Comparison of ENCODE assay signal across 13 cellular contexts in the genomic region with DNA sequence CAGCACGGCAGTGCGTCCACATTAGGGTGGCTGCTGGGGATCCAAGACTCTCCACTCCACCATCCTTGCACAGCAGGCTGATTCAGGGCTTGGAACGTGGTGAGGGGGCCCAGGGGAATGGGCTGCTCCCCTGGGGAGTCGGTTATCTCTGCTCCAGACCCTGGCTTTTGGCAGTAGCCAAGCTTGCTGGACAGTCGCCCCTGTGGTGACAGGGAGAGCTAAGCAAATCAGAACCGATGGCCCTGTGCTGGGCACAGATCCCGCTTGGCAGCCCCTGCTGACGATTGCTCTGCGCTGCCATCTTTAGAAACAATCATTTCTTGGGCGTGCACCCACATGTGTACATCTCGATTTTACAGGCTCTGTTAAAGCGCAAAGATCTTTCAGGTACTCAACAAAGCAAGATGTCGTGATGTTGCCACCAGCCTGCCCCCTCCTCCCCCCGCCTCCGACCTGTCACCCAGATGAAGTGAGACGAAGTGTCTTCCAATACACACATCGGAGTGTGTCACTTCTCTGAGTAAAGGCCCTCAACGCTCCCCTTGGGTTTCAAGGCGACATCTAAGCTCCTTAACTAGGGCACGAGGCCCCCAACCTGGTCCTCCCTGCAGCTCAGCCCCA. TPM values are rescaled to one million over a fixed set of nuclear protein-coding genes. Genes with fewer than 3 reads are reported as not detected.
DNase-seq lines count a peak whose midpoint lies in the region; ATAC-seq, FAIRE-seq and TF ChIP-seq lines count a peak whose summit lies in the region.
"Had no signal": no experiment of that assay in that cellular context is flagged by ENCODE, and none has a peak within 500 bp of the region (broad histone marks: within the 10 kb centered on the region; RNA-seq: fewer than 3 reads in every experiment).

No MANE protein-coding gene starts in this region.

- no peaks in the 10 kb centered on the region for H3K27me3 Mint-ChIP-seq in Calu3 (ENCODE audit: unreplicated experiment)

- no peak overlapping the region for H3K23ac ChIP-seq in mesendoderm (ENCODE audit: low read length)

- no peak overlapping the region for H3K18ac ChIP-seq in mesendoderm (ENCODE audit: low read length)

- peak overlapping the region; percentile 51 for H3K4me2 ChIP-seq in HepG2 (ENCODE audit: low read depth, low read length)
- H3K4me2 ChIP-seq in smooth muscle cell = peak overlapping the region; percentile 33
- no peak overlapping the region for H3K4me2 ChIP-seq in mesendoderm (ENCODE audit: low read length)

- H3K4me3 ChIP-seq in HepG2 (replicated peaks in 1 of 3; ENCODE audit: insufficient read depth in 1 of 3, low read depth in 2 of 3, low read length in 3 of 3) (peak overlapping the region in 1 of 3 experiments; percentile 30; a peak in 1 of 6 replicates), smooth muscle cell (no peak overlapping the region), mesendoderm (ENCODE audit: low read length) (no peak overlapping the region)

- no peak overlapping the region for H2BK5ac ChIP-seq in mesendoderm (ENCODE audit: low read length)

- ATAC-seq in HepG2 (peak; percentile 30), HG03378 (IDR thresholded peaks at IDR 0.05; ENCODE audit: unreplicated experiment) (no peak)
- ATAC-seq: activated CD4-positive, CD25-positive, alpha-beta regulatory T cell treated with anti-CD3 and anti-CD28 coated beads, Interleukin-2, amount 50 U/mL, for 24 hours had no signal

- H4K20me1 ChIP-seq in HepG2 (ENCODE audit: insufficient read depth, low read length) (no peaks in the 10 kb centered on the region), smooth muscle cell (ENCODE audit: low read depth) (peaks cover 28% of the 10 kb centered on the region)

- TF ChIP-seq EP300 in HepG2 (IDR thresholded peaks at IDR 0.05; ENCODE audit: low read depth in 2 of 2, low read length in 2 of 2) (no peak), HepG2 (CRISPR knock-in tag; IDR thresholded peaks at IDR 0.05; ENCODE audit: borderline replicate concordance) (no peak)

- no peaks in the 10 kb centered on the region for H3K27me3 ChIP-seq in HepG2 (ENCODE audit: control insufficient read depth in 1 of 2, insufficient read depth in 2 of 2, low read length in 2 of 2)
- no peaks in the 10 kb centered on the region for H3K27me3 ChIP-seq in smooth muscle cell (ENCODE audit: low read depth)
- no peaks in the 10 kb centered on the region for H3K27me3 ChIP-seq in mesendoderm (ENCODE audit: insufficient read depth, low read length, poor library complexity)
- H3K27me3 ChIP-seq: brain microvascular endothelial cell had no signal

- no peak for FAIRE-seq in HepG2 (lab: Jason Lieb, UNC)

- no peaks in the 10 kb centered on the region for H3F3A ChIP-seq in smooth muscle cell (ENCODE audit: low read depth)

- H2AK5ac ChIP-seq in mesendoderm (ENCODE audit: low read length) = no peak overlapping the region

- H3K56ac ChIP-seq in mesendoderm (ENCODE audit: low read length) = no peak overlapping the region

- H4K5ac ChIP-seq in mesendoderm (ENCODE audit: low read length) = no peak overlapping the region

- whole genome bisulfite sequencing in HepG2 (ENCODE audit: low lambda C conversion rate) = 83% methylated on average over 14 of the region's 20 CpGs
- WGBS in smooth muscle cell (ENCODE audit: low lambda C conversion rate) = 87% methylated on average over 20 of the region's 20 CpGs
- WGBS in mesendoderm (ENCODE audit: extremely low coverage, insufficient coverage, low lambda C conversion rate) = no CpG with 5 or more reads among the region's 20 CpGs

- TF ChIP-seq CTCF in Calu3 (IDR thresholded peaks at IDR 0.05; ENCODE audit: unreplicated experiment) (no peak), HepG2 (CRISPR knock-in tag; IDR thresholded peaks at IDR 0.05) (no peak), smooth muscle cell (IDR thresholded peaks at IDR 0.05; ENCODE audit: borderline replicate concordance, insufficient read depth, poor library complexity, severe bottlenecking) (no peak)

- H2BK15ac ChIP-seq in mesendoderm (replicated peaks; ENCODE audit: low read depth) = no peak overlapping the region

- DNase-seq in Calu3 = no peak
- DNase-seq in HepG2 (ENCODE audit: low spot score) = no peak
- no peak for DNase-seq in smooth muscle cell (lab: John Stamatoyannopoulos, UW; ENCODE audit: unreplicated experiment)
- no peak for DNase-seq in NK-92 treated with Interleukin-12 subunit alpha and Interleukin-12 subunit beta, amount 100 ng/mL, for 24 hours (lab: John Stamatoyannopoulos, UW)
- no peak for DNase-seq in mesendoderm
- DNase-seq in stimulated activated CD4-positive, alpha-beta T cell treated with anti-CD3 and anti-CD28 coated beads, Interleukin-12 subunit alpha, Interleukin-12 subunit beta, amount 100 ng/mL, for 4 hours = no peak
- DNase-seq: NCI-H345 had no signal

- H3K4me1 ChIP-seq in HepG2 (ENCODE audit: insufficient read depth, low read length) = peaks cover 71% of the 10 kb centered on the region
- H3K4me1 ChIP-seq in smooth muscle cell (ENCODE audit: low read depth) = no peaks in the 10 kb centered on the region
- peaks cover 2% of the 10 kb centered on the region for H3K4me1 ChIP-seq in mesendoderm (ENCODE audit: control insufficient read depth, low read depth, low read length)

- no peak for TF ChIP-seq POLR2A in HepG2 (IDR thresholded peaks at IDR 0.05; ENCODE audit: insufficient read depth in 1 of 2, low read depth in 2 of 2, low read length in 2 of 2)

- peaks cover 0 to 6% of the 10 kb centered on the region in 2 experiments; a peak in 3 of 5 replicates for H3K36me3 ChIP-seq in HepG2 (replicated peaks in 1 of 2; ENCODE audit: control insufficient read depth in 1 of 2, insufficient read depth in 2 of 2, low read length in 2 of 2)
- H3K36me3 ChIP-seq in smooth muscle cell (ENCODE audit: low read depth) = no peaks in the 10 kb centered on the region
- no peaks in the 10 kb centered on the region for H3K36me3 ChIP-seq in mesendoderm (ENCODE audit: control insufficient read depth, insufficient read depth, low read length)
- H3K36me3 ChIP-seq: brain microvascular endothelial cell had no signal

- no peaks in the 10 kb centered on the region for H3K9me3 Mint-ChIP-seq in Calu3 (ENCODE audit: low read depth, unreplicated experiment)
- H3K9me3 Mint-ChIP-seq: nephron had no signal

- intact Hi-C loops in Calu3 (cut with micrococcal nuclease; ENCODE audit: unreplicated experiment) (no loop called here), HepG2 (cut with micrococcal nuclease; ENCODE audit: unreplicated experiment) (no loop called here)

- H3K9ac ChIP-seq in HepG2 (ENCODE audit: insufficient read depth, low read depth, low read length) = no peak overlapping the region
- H3K9ac ChIP-seq in smooth muscle cell (ENCODE audit: low read depth) = no peak overlapping the region
- no peak overlapping the region for H3K9ac ChIP-seq in mesendoderm (ENCODE audit: low read length)

- no peak overlapping the region for H4K8ac ChIP-seq in mesendoderm (ENCODE audit: low read depth, low read length)

- no peaks in the 10 kb centered on the region for H3K36me3 Mint-ChIP-seq in Calu3 (ENCODE audit: insufficient read depth, unreplicated experiment)
- H3K36me3 Mint-ChIP-seq: CD14-positive monocyte had no signal

- H3K4me1 Mint-ChIP-seq in Calu3 (ENCODE audit: low read depth, unreplicated experiment) = peaks cover 42% of the 10 kb centered on the region

- in situ Hi-C loops in HepG2 (cut with HindIII; ENCODE audit: extremely low pct_ligation_motif_present, low pct_unique_long_range_greater_than_20kb) = no loop called here

- no peaks in the 10 kb centered on the region for H3K9me3 ChIP-seq in HepG2 (ENCODE audit: low read length)
- no peaks in the 10 kb centered on the region for H3K9me3 ChIP-seq in smooth muscle cell (replicated peaks; ENCODE audit: low read depth)

- BruUV-seq in Calu3 (replicated peaks; lab: Mats Ljungman, UMichigan) (no TSS peak), HepG2 (replicated peaks; lab: Mats Ljungman, UMichigan) (no TSS peak)

- no peak overlapping the region for H3K27ac Mint-ChIP-seq in Calu3 (ENCODE audit: unreplicated experiment)

- H3K4ac ChIP-seq in mesendoderm (ENCODE audit: low read depth, low read length) = no peak overlapping the region

- no peaks in the 10 kb centered on the region for H3K79me2 ChIP-seq in HepG2 (ENCODE audit: insufficient read depth, low read length)
- no peaks in the 10 kb centered on the region for H3K79me2 ChIP-seq in smooth muscle cell (ENCODE audit: low read depth)
- no peaks in the 10 kb centered on the region for H3K79me2 ChIP-seq in mesendoderm (ENCODE audit: control insufficient read depth, insufficient read depth, low read length)

- H3K4me3 Mint-ChIP-seq in Calu3 (ENCODE audit: low read depth, unreplicated experiment) = peak overlapping the region; percentile 15
- H3K4me3 Mint-ChIP-seq: CD14-positive monocyte, nephron had no signal

- POLR2A ChIA-PET in HepG2 (lab: Yijun Ruan, JAX) = interaction anchor here (0.9 to 2.1 kb wide), 4 partner anchors 25 to 138 kb away, joined by 3 to 11 read pairs (median 7); a partner anchor contains a TSS

- no peaks in the 10 kb centered on the region for H3K79me1 ChIP-seq in mesendoderm (ENCODE audit: low read length)

- no peak overlapping the region for H2BK120ac ChIP-seq in mesendoderm (ENCODE audit: low read depth, low read length)

- no peak for TF ChIP-seq RAD21 in HepG2 (CRISPR knock-in tag; IDR thresholded peaks at IDR 0.05)

- CTCF ChIA-PET in Calu3 (lab: Charles Lee) = no interaction called here
- CTCF ChIA-PET in HepG2 (lab: Yijun Ruan, JAX; ENCODE audit: low intra/inter-chr PET ratio, low total read pairs) = no interaction called here

- H2AFZ ChIP-seq in HepG2 (ENCODE audit: low read length) (no peak overlapping the region), smooth muscle cell (ENCODE audit: low read depth) (no peak overlapping the region)

- H3K27ac ChIP-seq in angular gyrus (ENCODE audit: low read depth, low read length) (peak overlapping the region; percentile 33), HepG2 (ENCODE audit: extremely low read length, insufficient read depth, low read length) (peak overlapping the region; percentile 53), smooth muscle cell (ENCODE audit: low read depth) (no peak overlapping the region), mesendoderm (ENCODE audit: low read depth, low read length) (no peak overlapping the region)
- H3K27ac ChIP-seq: brain microvascular endothelial cell had no signal

RNA-seq across cellular contexts. Expression of a gene that starts 55.7 kb away (rescaled TPM):
- total RNA-seq in Calu3 (2022) = 7.8 and 8.4 TPM in 2 replicates
- 4.2 and 4.7 TPM in 2 replicates for total RNA-seq in HepG2 (2016; rRNA removed; fragmentation: Illumina TruSeq; extraction: Trizol)
- 2.8 and 3.0 TPM in 2 replicates for total RNA-seq in HepG2 (2016; cell fraction: cytosol; rRNA removed; fragmentation: Illumina TruSeq; extraction: Trizol; ENCODE audit: low read depth)
- 4.4 and 4.6 TPM in 2 replicates for total RNA-seq in HepG2 (2016; cell fraction: insoluble cytoplasmic fraction; rRNA removed; fragmentation: Illumina TruSeq; extraction: Trizol)
- total RNA-seq in HepG2 (2016; cell fraction: membrane; rRNA removed; fragmentation: Illumina TruSeq; extraction: Trizol) = 4.6 and 5.9 TPM in 2 replicates
- total RNA-seq in HepG2 (2016; cell fraction: nucleus; rRNA removed; fragmentation: Illumina TruSeq; extraction: Trizol) = 8.8 and 10.6 TPM in 2 replicates
- polyA plus RNA-seq in HepG2 (2011; rRNA removed) = 5.3 TPM in 2 replicates
- polyA plus RNA-seq in HepG2 (2011; cell fraction: cytosol; rRNA removed) = 1.9 and 2.8 TPM in 2 replicates
- polyA plus RNA-seq in HepG2 (2011; cell fraction: nucleus; rRNA removed) = 29.2 and 36.9 TPM in 2 replicates
- polyA plus RNA-seq in HepG2 (2012) = 4.9 and 8.6 TPM in 2 replicates
- 2.0 and 2.7 TPM in 2 replicates for polyA plus RNA-seq in HepG2 (2016; cell fraction: cytosol; fragmentation: Illumina TruSeq; extraction: Trizol; ENCODE audit: low read depth)
- polyA plus RNA-seq in HepG2 (2016; cell fraction: insoluble cytoplasmic fraction; fragmentation: Illumina TruSeq; extraction: Trizol; ENCODE audit: low read depth) = 4.0 and 5.3 TPM in 2 replicates
- polyA plus RNA-seq in HepG2 (2016; cell fraction: membrane; fragmentation: Illumina TruSeq; extraction: Trizol; ENCODE audit: low read depth) = 3.2 and 3.3 TPM in 2 replicates
- 22.7 and 28.3 TPM in 2 replicates for polyA plus RNA-seq in HepG2 (2016; cell fraction: nucleus; fragmentation: Illumina TruSeq; extraction: Trizol; ENCODE audit: insufficient read depth, low read depth)
- polyA minus RNA-seq in HepG2 (2011; rRNA and poly(A)+ RNA removed; ENCODE audit: low replicate concordance) = 9.4 and 13.8 TPM in 2 replicates
- 4.8 and 6.2 TPM in 2 replicates for polyA minus RNA-seq in HepG2 (2011; cell fraction: cytosol; rRNA and poly(A)+ RNA removed)
- polyA minus RNA-seq in HepG2 (2011; cell fraction: nucleus; rRNA and poly(A)+ RNA removed) = 17.6 and 22.1 TPM in 2 replicates
- total RNA-seq in smooth muscle cell = 1.3 TPM in 2 replicates
- polyA plus RNA-seq in smooth muscle cell = 1.7 and 2.0 TPM in 2 replicates
- polyA plus RNA-seq in mesendoderm (2013, experiment 1 of 2) = 7.1 TPM
- polyA plus RNA-seq in mesendoderm (2013, experiment 2 of 2) = 7.1 TPM

Comparison
In these comparisons a context has a peak if more than half of its experiments do, and no peak if none do; other contexts are left out.
1. H3K27ac ChIP-seq: peak in angular gyrus (single experiment) and HepG2 (single experiment); none in smooth muscle cell (single experiment) and mesendoderm (single experiment).